Comparison of ENCODE assay signal across 1 cellular context in the genomic region with DNA sequence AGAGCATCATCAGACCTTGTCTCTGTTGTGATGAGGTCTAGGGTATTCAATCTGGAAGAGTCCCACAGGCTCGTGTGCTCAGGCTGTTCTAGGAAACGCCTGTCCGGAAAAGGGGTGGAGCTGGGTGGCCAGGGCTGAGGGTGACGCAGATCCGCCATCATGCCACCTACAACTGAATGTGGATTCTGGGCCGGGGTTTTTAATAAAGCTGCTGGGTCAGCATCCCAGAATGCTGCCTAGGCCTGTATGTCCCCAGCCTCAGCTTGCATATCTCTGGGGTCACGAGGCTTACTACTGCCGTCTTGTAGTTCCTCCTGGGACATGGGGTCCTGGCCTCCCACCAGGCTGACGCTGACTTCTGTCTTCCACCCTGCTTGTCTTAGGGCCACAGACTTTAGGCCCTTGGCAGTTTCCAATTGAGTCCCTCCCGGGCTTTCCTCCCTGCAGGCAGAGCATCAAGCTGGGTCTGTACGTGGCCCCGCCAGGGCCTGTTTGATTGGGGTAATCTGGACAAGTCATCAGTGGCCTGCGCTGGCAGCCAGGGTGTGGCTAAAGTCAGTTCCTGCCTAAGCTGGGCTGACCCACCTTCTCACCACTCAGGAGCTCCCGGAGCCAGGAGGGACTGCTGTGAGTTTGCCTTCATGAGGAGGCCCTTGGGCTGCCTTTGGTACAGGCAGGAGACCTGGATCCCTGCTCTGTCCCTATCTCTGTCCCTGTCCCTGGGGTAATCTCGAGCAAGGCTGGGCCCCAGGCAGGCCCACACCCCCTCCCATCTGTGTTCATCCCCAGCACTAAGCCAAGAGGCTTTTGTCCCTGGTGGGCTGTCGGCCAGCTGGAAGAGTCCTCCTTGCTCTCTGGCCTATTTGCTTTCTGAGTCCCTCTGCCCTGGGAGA.
A peak's percentile ranks its signal among the peaks of the same experiment; 100 is the strongest.
TF ChIP-seq lines count a peak whose summit lies in the region.

No MANE protein-coding gene starts in this region.

TF ChIP-seq in K562, 482 proteins besides CTCF, POLR2A, EP300 and RAD21 (continued from another document and continues in another):
- TF ChIP-seq, protein P1, sequence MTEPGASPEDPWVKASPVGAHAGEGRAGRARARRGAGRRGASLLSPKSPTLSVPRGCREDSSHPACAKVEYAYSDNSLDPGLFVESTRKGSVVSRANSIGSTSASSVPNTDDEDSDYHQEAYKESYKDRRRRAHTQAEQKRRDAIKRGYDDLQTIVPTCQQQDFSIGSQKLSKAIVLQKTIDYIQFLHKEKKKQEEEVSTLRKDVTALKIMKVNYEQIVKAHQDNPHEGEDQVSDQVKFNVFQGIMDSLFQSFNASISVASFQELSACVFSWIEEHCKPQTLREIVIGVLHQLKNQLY (CRISPR knock-in tag; conservative IDR thresholded peaks at IDR 0.05) = 0 out of 4 replicates have a peak, but pooled peaks of 1 of the 2 experiments have one; percentile 33
- TF ChIP-seq GABPB1 (CRISPR knock-in tag; IDR thresholded peaks at IDR 0.05) = no peak
- TF ChIP-seq EGR1 (conservative IDR thresholded peaks at IDR 0.05) = no peak
- TF ChIP-seq, protein P2, sequence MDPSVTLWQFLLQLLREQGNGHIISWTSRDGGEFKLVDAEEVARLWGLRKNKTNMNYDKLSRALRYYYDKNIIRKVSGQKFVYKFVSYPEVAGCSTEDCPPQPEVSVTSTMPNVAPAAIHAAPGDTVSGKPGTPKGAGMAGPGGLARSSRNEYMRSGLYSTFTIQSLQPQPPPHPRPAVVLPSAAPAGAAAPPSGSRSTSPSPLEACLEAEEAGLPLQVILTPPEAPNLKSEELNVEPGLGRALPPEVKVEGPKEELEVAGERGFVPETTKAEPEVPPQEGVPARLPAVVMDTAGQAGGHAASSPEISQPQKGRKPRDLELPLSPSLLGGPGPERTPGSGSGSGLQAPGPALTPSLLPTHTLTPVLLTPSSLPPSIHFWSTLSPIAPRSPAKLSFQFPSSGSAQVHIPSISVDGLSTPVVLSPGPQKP (CRISPR knock-in tag; IDR thresholded peaks at IDR 0.05) = no peak
- TF ChIP-seq BCL6 (CRISPR knock-in tag; IDR thresholded peaks at IDR 0.05) = no peak
- peak; percentile 41; the same call in 1 of the 2 replicates for TF ChIP-seq ELF2 (CRISPR knock-in tag; IDR thresholded peaks at IDR 0.05)
- no peak for TF ChIP-seq ZNF778 (CRISPR knock-in tag; IDR thresholded peaks at IDR 0.05)
- TF ChIP-seq NR4A1 (CRISPR knock-in tag; IDR thresholded peaks at IDR 0.05) = peak; percentile 58; the same call in 1 of the 2 replicates
- TF ChIP-seq NR4A1 (tag; IDR thresholded peaks at IDR 0.05) = 0 out of 2 replicates have a peak, but pooled peaks have one; percentile 55
- TF ChIP-seq, protein P3, sequence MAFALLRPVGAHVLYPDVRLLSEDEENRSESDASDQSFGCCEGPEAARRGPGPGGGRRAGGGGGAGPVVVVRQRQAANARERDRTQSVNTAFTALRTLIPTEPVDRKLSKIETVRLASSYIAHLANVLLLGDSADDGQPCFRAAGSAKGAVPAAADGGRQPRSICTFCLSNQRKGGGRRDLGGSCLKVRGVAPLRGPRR (CRISPR knock-in tag; IDR thresholded peaks at IDR 0.05) = no peak
- peak; percentile 79 for TF ChIP-seq MTA3 (IDR thresholded peaks at IDR 0.05; ENCODE audit: borderline replicate concordance)
- TF ChIP-seq, protein P4, sequence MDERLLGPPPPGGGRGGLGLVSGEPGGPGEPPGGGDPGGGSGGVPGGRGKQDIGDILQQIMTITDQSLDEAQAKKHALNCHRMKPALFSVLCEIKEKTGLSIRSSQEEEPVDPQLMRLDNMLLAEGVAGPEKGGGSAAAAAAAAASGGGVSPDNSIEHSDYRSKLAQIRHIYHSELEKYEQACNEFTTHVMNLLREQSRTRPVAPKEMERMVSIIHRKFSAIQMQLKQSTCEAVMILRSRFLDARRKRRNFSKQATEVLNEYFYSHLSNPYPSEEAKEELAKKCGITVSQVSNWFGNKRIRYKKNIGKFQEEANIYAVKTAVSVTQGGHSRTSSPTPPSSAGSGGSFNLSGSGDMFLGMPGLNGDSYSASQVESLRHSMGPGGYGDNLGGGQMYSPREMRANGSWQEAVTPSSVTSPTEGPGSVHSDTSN (CRISPR knock-in tag; IDR thresholded peaks at IDR 0.05; ENCODE audit: low read depth) = no peak
- TF ChIP-seq, protein P4 (tag; conservative IDR thresholded peaks at IDR 0.05; ENCODE audit: low read depth) = 0 out of 2 replicates have a peak, but pooled peaks have one; percentile 9
- peak; percentile 68 for TF ChIP-seq POLR2G (IDR thresholded peaks at IDR 0.05; ENCODE audit: low read depth, low read length)
- no peak for TF ChIP-seq CREBBP (IDR thresholded peaks at IDR 0.05; ENCODE audit: low read depth, low read length)
- TF ChIP-seq CHD2 (IDR thresholded peaks at IDR 0.05; ENCODE audit: low read depth, low read length) = no peak
- TF ChIP-seq, protein P5, sequence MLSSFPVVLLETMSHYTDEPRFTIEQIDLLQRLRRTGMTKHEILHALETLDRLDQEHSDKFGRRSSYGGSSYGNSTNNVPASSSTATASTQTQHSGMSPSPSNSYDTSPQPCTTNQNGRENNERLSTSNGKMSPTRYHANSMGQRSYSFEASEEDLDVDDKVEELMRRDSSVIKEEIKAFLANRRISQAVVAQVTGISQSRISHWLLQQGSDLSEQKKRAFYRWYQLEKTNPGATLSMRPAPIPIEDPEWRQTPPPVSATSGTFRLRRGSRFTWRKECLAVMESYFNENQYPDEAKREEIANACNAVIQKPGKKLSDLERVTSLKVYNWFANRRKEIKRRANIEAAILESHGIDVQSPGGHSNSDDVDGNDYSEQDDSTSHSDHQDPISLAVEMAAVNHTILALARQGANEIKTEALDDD (IDR thresholded peaks at IDR 0.05) = peak; percentile 88
- TF ChIP-seq, protein P6, sequence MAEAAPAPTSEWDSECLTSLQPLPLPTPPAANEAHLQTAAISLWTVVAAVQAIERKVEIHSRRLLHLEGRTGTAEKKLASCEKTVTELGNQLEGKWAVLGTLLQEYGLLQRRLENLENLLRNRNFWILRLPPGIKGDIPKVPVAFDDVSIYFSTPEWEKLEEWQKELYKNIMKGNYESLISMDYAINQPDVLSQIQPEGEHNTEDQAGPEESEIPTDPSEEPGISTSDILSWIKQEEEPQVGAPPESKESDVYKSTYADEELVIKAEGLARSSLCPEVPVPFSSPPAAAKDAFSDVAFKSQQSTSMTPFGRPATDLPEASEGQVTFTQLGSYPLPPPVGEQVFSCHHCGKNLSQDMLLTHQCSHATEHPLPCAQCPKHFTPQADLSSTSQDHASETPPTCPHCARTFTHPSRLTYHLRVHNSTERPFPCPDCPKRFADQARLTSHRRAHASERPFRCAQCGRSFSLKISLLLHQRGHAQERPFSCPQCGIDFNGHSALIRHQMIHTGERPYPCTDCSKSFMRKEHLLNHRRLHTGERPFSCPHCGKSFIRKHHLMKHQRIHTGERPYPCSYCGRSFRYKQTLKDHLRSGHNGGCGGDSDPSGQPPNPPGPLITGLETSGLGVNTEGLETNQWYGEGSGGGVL (CRISPR knock-in tag; IDR thresholded peaks at IDR 0.05) = no peak
- TF ChIP-seq TGIF2 (CRISPR knock-in tag; IDR thresholded peaks at IDR 0.05) = no peak
- TF ChIP-seq, protein P7, sequence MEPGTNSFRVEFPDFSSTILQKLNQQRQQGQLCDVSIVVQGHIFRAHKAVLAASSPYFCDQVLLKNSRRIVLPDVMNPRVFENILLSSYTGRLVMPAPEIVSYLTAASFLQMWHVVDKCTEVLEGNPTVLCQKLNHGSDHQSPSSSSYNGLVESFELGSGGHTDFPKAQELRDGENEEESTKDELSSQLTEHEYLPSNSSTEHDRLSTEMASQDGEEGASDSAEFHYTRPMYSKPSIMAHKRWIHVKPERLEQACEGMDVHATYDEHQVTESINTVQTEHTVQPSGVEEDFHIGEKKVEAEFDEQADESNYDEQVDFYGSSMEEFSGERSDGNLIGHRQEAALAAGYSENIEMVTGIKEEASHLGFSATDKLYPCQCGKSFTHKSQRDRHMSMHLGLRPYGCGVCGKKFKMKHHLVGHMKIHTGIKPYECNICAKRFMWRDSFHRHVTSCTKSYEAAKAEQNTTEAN (CRISPR knock-in tag; IDR thresholded peaks at IDR 0.05) = no peak
- TF ChIP-seq EWSR1 (IDR thresholded peaks at IDR 0.05; ENCODE audit: borderline replicate concordance, low read depth, partially characterized antibody) = no peak
- TF ChIP-seq ILF3 (IDR thresholded peaks at IDR 0.05; ENCODE audit: borderline replicate concordance) = no peak
- TF ChIP-seq ZNF134 (CRISPR knock-in tag; conservative IDR thresholded peaks at IDR 0.05) = no peak; the same call in 1 of the 2 replicates
- no peak for TF ChIP-seq ZNF124 (CRISPR knock-in tag; IDR thresholded peaks at IDR 0.05)
- TF ChIP-seq, protein P8, sequence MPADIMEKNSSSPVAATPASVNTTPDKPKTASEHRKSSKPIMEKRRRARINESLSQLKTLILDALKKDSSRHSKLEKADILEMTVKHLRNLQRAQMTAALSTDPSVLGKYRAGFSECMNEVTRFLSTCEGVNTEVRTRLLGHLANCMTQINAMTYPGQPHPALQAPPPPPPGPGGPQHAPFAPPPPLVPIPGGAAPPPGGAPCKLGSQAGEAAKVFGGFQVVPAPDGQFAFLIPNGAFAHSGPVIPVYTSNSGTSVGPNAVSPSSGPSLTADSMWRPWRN (IDR thresholded peaks at IDR 0.05; ENCODE audit: low read depth) = no peak
- no peak for TF ChIP-seq PTTG1 (tag; IDR thresholded peaks at IDR 0.05; ENCODE audit: low read depth)
- TF ChIP-seq CBFA2T2 (conservative IDR thresholded peaks at IDR 0.05) = 0 out of 2 replicates have a peak, but pooled peaks have one; percentile 34
- no peak for TF ChIP-seq SIRT6 (IDR thresholded peaks at IDR 0.05; ENCODE audit: low read depth, low read length)
- peak; percentile 62 for TF ChIP-seq NCOR1 (IDR thresholded peaks at IDR 0.05)
- TF ChIP-seq CCAR2 (IDR thresholded peaks at IDR 0.05; ENCODE audit: low read depth, low read length) = no peak
- TF ChIP-seq U2AF2 (optimal IDR thresholded peaks at IDR 0.05; ENCODE audit: low read depth, low read length) = no peak
- no peak for TF ChIP-seq RBM25 (IDR thresholded peaks at IDR 0.05; ENCODE audit: low read depth, low read length, severe bottlenecking)
- TF ChIP-seq C11orf30 (IDR thresholded peaks at IDR 0.05; ENCODE audit: low read depth) = peak; percentile 76
- TF ChIP-seq, protein P9, sequence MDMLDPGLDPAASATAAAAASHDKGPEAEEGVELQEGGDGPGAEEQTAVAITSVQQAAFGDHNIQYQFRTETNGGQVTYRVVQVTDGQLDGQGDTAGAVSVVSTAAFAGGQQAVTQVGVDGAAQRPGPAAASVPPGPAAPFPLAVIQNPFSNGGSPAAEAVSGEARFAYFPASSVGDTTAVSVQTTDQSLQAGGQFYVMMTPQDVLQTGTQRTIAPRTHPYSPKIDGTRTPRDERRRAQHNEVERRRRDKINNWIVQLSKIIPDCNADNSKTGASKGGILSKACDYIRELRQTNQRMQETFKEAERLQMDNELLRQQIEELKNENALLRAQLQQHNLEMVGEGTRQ (CRISPR knock-in tag; IDR thresholded peaks at IDR 0.05) = no peak
- TF ChIP-seq BACH1 (tag; IDR thresholded peaks at IDR 0.05) = peak; percentile 42; the same call in 1 of the 2 replicates
- TF ChIP-seq TARDBP (IDR thresholded peaks at IDR 0.05) = no peak; the same call in 1 of the 2 replicates
- TF ChIP-seq, protein P10, sequence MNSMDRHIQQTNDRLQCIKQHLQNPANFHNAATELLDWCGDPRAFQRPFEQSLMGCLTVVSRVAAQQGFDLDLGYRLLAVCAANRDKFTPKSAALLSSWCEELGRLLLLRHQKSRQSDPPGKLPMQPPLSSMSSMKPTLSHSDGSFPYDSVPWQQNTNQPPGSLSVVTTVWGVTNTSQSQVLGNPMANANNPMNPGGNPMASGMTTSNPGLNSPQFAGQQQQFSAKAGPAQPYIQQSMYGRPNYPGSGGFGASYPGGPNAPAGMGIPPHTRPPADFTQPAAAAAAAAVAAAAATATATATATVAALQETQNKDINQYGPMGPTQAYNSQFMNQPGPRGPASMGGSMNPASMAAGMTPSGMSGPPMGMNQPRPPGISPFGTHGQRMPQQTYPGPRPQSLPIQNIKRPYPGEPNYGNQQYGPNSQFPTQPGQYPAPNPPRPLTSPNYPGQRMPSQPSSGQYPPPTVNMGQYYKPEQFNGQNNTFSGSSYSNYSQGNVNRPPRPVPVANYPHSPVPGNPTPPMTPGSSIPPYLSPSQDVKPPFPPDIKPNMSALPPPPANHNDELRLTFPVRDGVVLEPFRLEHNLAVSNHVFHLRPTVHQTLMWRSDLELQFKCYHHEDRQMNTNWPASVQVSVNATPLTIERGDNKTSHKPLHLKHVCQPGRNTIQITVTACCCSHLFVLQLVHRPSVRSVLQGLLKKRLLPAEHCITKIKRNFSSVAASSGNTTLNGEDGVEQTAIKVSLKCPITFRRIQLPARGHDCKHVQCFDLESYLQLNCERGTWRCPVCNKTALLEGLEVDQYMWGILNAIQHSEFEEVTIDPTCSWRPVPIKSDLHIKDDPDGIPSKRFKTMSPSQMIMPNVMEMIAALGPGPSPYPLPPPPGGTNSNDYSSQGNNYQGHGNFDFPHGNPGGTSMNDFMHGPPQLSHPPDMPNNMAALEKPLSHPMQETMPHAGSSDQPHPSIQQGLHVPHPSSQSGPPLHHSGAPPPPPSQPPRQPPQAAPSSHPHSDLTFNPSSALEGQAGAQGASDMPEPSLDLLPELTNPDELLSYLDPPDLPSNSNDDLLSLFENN (IDR thresholded peaks at IDR 0.05; ENCODE audit: low read depth in 2 of 2, low read length in 2 of 2) = peak in 1 of 2 experiments; percentile 17; a peak in 1 of 4 replicates
- no peak for TF ChIP-seq BDP1 (IDR thresholded peaks at IDR 0.05; ENCODE audit: insufficient read depth, insufficient read length)
